Comparison of ENCODE assay signal across 15 cellular contexts in the genomic region with DNA sequence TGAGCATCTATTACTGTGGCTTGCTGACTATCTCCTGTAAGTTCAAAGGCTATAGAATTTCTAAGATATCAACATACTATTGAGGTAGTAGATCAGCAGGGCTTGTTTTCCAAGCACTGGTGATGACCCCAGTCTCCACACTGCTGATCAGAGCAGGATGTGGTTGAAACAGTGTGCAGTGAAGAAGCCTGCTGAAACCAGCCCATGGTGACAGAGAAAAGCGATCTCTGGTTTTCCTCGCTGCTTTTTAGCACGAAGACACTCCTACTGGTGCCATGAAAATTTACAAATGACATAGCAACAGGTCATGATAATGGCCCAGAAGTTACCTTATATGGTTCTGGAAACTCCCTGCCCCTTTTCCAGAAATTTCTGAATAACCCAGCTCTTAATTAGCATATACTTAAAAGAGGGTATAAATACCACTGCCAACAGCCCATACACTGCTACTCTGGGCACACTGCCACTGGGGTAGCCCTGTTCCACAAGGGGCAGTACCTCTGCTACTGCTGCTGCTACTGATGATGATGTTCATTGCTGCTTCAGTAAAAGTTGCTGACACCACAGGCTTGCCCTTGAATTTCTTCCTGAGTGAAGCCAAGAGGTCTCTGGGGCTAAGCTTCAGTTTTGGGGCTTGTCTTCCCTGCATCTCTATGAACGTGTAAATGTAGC.
A peak's percentile ranks its signal among the peaks of the same experiment; 100 is the strongest.
DNase-seq lines count a peak whose midpoint lies in the region; ATAC-seq and TF ChIP-seq lines count a peak whose summit lies in the region.
"Had no signal": no experiment of that assay in that cellular context is flagged by ENCODE, and none has a peak within 500 bp of the region (broad histone marks: within the 10 kb centered on the region; RNA-seq: fewer than 3 reads in every experiment).

No MANE protein-coding gene starts in this region.

- H3K9me3 Mint-ChIP-seq in nephron progenitor cell: peaks cover 20% of the 10 kb centered on the region

- H3K27me3 Mint-ChIP-seq in nephron progenitor cell (ENCODE audit: low read depth, poor library complexity): no peaks in the 10 kb centered on the region

- ATAC-seq in GM19372 (IDR thresholded peaks at IDR 0.05; ENCODE audit: low read depth, unreplicated experiment) (peak; percentile 80), HG03432 (IDR thresholded peaks at IDR 0.05; ENCODE audit: unreplicated experiment) (peak; percentile 95), HG02763 (IDR thresholded peaks at IDR 0.05; ENCODE audit: unreplicated experiment) (no peak)
- ATAC-seq: heart right ventricle had no signal

- no peak overlapping the region for H3K4me3 Mint-ChIP-seq in nephron progenitor cell

- no peak for TF ChIP-seq CTCF in nephron progenitor cell (IDR thresholded peaks at IDR 0.05)

- H3K27me3 ChIP-seq in BLaER1: no peaks in the 10 kb centered on the region
- H3K27me3 ChIP-seq: heart right ventricle had no signal

- H3K4me3 ChIP-seq in BLaER1: no peak overlapping the region
- H3K4me3 ChIP-seq: GM23248, heart right ventricle had no signal

- H3K4me2 ChIP-seq in BLaER1: peak overlapping the region; percentile 16; the same call in 1 of the 2 replicates

- no peak overlapping the region for H3K9ac ChIP-seq in BLaER1
- H3K9ac ChIP-seq: GM23248 had no signal

- no peaks in the 10 kb centered on the region for H3K36me3 ChIP-seq in BLaER1
- H3K36me3 ChIP-seq: heart right ventricle had no signal

- no peaks in the 10 kb centered on the region for H4K20me1 ChIP-seq in BLaER1

- peaks cover 4% of the 10 kb centered on the region; the same call in 1 of the 2 replicates for H3K9me3 ChIP-seq in BLaER1

- H3K27ac Mint-ChIP-seq in nephron progenitor cell: no peak overlapping the region

- H3K4me1 ChIP-seq in BLaER1: peaks cover 15% of the 10 kb centered on the region
- H3K4me1 ChIP-seq: heart right ventricle had no signal

- peak; percentile 2 for DNase-seq in SK-N-DZ (ENCODE audit: low spot score)
- DNase-seq in HT-29 (ENCODE audit: low spot score): no peak
- no peak for DNase-seq in SKM-1 treated with dmso at 0.1 percent for 144 hours (lab: John Stamatoyannopoulos, UW; ENCODE audit: unreplicated experiment)
- DNase-seq in nephron progenitor cell: no peak
- DNase-seq: activated CD4-positive, alpha-beta T cell treated with anti-CD3 and anti-CD28 coated beads for 48 hours; DMS153; GM23248; heart right ventricle; NCI-H510A treated with DMSO at 0.1 percent for 48 hours; nucleus accumbens; SHP77 treated with DMSO at 0.1 percent for 48 hours had no signal

- H3K36me3 Mint-ChIP-seq in nephron progenitor cell (ENCODE audit: low read depth): no peaks in the 10 kb centered on the region

- H3K4me1 Mint-ChIP-seq in nephron progenitor cell: no peaks in the 10 kb centered on the region

- no peak overlapping the region for H3K27ac ChIP-seq in BLaER1
- H3K27ac ChIP-seq: GM23248, heart right ventricle had no signal
